8 cellular contexts compared by ENCODE assay signal in genomic region chr17:46224864-46225263, GRCh38. TPM values are rescaled to one million over a fixed set of nuclear protein-coding genes. Genes with fewer than 3 reads are reported as not detected.
DNase-seq lines count a peak whose midpoint lies in the region; ATAC-seq and TF ChIP-seq lines count a peak whose summit lies in the region.
"Not testable (repeated sequence)": the region's sequence is repeated elsewhere in the genome, so short reads cannot be mapped to it uniquely, and the experiment has no call there.

No MANE protein-coding gene starts in this region.

- TF ChIP-seq EP300 in neural cell (conservative IDR thresholded peaks at IDR 0.05; ENCODE audit: poor library complexity, severe bottlenecking); tibial nerve (IDR thresholded peaks at IDR 0.05): not testable (repeated sequence)

- not testable (repeated sequence) for H4K20me1 ChIP-seq in neural cell (ENCODE audit: insufficient read depth)

- not testable (repeated sequence) for TF ChIP-seq RAD21 in neural cell (conservative IDR thresholded peaks at IDR 0.05)

- peak overlapping the region; percentile 52 to 56 for H3K4me3 ChIP-seq in body of pancreas
- H3K4me3 ChIP-seq in left ventricle myocardium inferior: peak overlapping the region; percentile 70
- H3K4me3 ChIP-seq in neural cell (ENCODE audit: low read length): peak overlapping the region; percentile 60
- peak overlapping the region; percentile 51 to 68 (median 62) for H3K4me3 ChIP-seq in tibial nerve

- ATAC-seq in GM21786 (IDR thresholded peaks at IDR 0.05; ENCODE audit: unreplicated experiment): peak; percentile 40
- ATAC-seq in HG03378 (IDR thresholded peaks at IDR 0.05; ENCODE audit: unreplicated experiment): peak; percentile 17
- ATAC-seq in SK-N-SH treated with all-trans-retinoic acid at 6 μM for 48 hours: peak; percentile 62
- ATAC-seq in body of pancreas: peak; percentile 55

- H3K9me3 ChIP-seq in body of pancreas; left ventricle myocardium inferior (replicated peaks); neural cell (ENCODE audit: low read length); tibial nerve: not testable (repeated sequence)

- not testable (repeated sequence) for H2AFZ ChIP-seq in neural cell (ENCODE audit: low read depth, low read length)

- H3K27ac ChIP-seq in body of pancreas (peak overlapping the region in 3 of 4 donors; percentile 36 to 56 (median 41)), tibial nerve (peak overlapping the region in 3 of 4 donors; percentile 45 to 76 (median 55))
- H3K27ac ChIP-seq in left ventricle myocardium inferior (replicated peaks); neural cell (ENCODE audit: low read length): not testable (repeated sequence)

- H3K9ac ChIP-seq in neural cell (ENCODE audit: low read length): peak overlapping the region; percentile 62

- TF ChIP-seq POLR2A in body of pancreas (IDR thresholded peaks at IDR 0.05); tibial nerve (IDR thresholded peaks at IDR 0.05): not testable (repeated sequence)

- peak; percentile 22 for DNase-seq in GM13976 (ENCODE audit: low spot score)
- DNase-seq in body of pancreas; left ventricle myocardium inferior; tibial nerve (ENCODE audit: low spot score in 2 of 2): not testable (repeated sequence)

- H3F3A ChIP-seq in neural cell (ENCODE audit: insufficient read depth, low read length, poor library complexity, severe bottlenecking): not testable (repeated sequence)

- H3K79me2 ChIP-seq in neural cell (replicated peaks; ENCODE audit: insufficient read depth, low read length): not testable (repeated sequence)

- in situ Hi-C loops in GM13976 (cut with MboI; ENCODE audit: low sequenced_read_pairs, unreplicated experiment): not testable (repeated sequence)

- H3K36me3 ChIP-seq in body of pancreas (replicated peaks in 1 of 2; ENCODE audit: insufficient read depth in 1 of 2, low read depth in 2 of 2); left ventricle myocardium inferior; neural cell (ENCODE audit: insufficient read depth, low read length); tibial nerve: not testable (repeated sequence)

- not testable (repeated sequence) for H3K9me2 ChIP-seq in neural cell (ENCODE audit: insufficient read depth, low read length)

- not testable (repeated sequence) for H3K27me3 ChIP-seq in body of pancreas; left ventricle myocardium inferior (ENCODE audit: low read depth); neural cell (ENCODE audit: insufficient read depth, low read depth, low read length); tibial nerve

- TF ChIP-seq CTCF in GM13976 (IDR thresholded peaks at IDR 0.05; ENCODE audit: borderline replicate concordance, control extremely low read depth, extremely low read depth, insufficient read depth, missing control alignments); body of pancreas (IDR thresholded peaks at IDR 0.05); left ventricle myocardium inferior (IDR thresholded peaks at IDR 0.05; ENCODE audit: borderline replicate concordance); neural cell (IDR thresholded peaks at IDR 0.05; ENCODE audit: poor library complexity, severe bottlenecking); tibial nerve (IDR thresholded peaks at IDR 0.05): not testable (repeated sequence)

- H3K4me1 ChIP-seq in body of pancreas, left ventricle myocardium inferior, tibial nerve: not testable (repeated sequence)

- WGBS in body of pancreas, 2 donors: 1% methylated on average over 14 of the region's 54 CpGs; no CpG with 5 or more reads in 1 of the 2 donors
- WGBS in tibial nerve, 2 donors: no CpG with 5 or more reads among the region's 54 CpGs

- intact Hi-C loops in body of pancreas (cut with DNase I); left ventricle myocardium inferior (cut with micrococcal nuclease): not testable (repeated sequence)

- not testable (repeated sequence) for H3K4me2 ChIP-seq in neural cell (ENCODE audit: low read length)

RNA-seq across cellular contexts. Expression of gene KANSL1, which starts 31.6 kb away (rescaled TPM):
- total RNA-seq in body of pancreas (100 to 1,000 TPM in 1 of 2 donors, 10 to 100 TPM in 1; 68.2 to 190 TPM), left ventricle myocardium inferior (23.7 TPM), tibial nerve (100 to 1,000 TPM in 2 of 4 donors, 10 to 100 TPM in 2; 91.3 to 120 (median 105) TPM)
- 65.0 and 88.1 TPM in 2 replicates for polyA plus RNA-seq in neural cell
- polyA minus RNA-seq in neural cell: 373 and 424 TPM in 2 replicates
